8 cellular contexts compared by ENCODE assay signal in the genomic region with DNA sequence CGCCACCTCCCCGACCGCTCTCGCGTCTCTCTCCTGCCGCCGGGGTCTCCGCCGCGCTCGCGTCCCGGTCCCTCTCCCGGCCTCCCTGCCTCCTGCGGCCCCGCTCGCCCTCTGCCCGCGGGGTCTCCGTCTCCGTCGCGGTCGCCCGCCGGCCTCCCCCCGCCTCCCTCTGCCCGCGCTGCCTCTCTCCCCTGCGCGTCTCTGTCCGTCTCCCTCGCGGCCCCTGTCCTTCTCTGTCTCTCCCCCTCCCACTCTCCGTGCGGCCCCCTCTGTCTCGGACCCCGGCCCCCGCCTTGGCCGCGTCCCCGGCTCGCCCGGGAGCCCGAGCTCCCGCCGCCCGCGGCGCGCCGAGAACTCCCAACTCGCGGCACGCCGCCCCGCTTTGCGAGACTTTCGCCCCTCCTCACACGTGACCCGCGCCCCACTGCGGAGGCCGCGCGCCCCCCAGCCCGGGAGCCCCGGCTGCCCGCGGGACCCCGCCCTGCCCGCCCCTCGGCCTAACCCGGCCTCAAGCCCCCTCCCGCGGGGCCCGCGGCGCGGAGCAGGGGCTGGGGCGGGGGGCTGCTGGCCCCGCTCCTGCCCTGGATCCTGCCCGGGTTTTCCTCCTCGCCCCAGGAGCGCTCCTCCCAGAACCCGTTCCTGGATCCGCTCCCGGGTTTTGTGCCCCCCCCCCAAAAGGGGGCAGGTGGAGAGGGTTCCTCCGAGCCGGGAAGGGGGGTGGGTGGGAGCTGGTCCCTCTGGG. TPM values are rescaled to one million over a fixed set of nuclear protein-coding genes. Genes with fewer than 3 reads are reported as not detected.
A peak's percentile ranks its signal among the peaks of the same experiment; 100 is the strongest.
DNase-seq lines count a peak whose midpoint lies in the region; ATAC-seq and TF ChIP-seq lines count a peak whose summit lies in the region.

No MANE protein-coding gene starts in this region.

- 0 to 3% methylated on average over 2 to 85 of the region's 90 CpGs for WGBS in GM23248 (ENCODE audit: low coverage in 1 of 2, low lambda C conversion rate in 2 of 2, missing lambda C conversion rate in 2 of 2), 2 experiments
- 1 to 2% (median 1%) methylated on average over 49 to 90 of the region's 90 CpGs for WGBS in psoas muscle, 3 donors

- peaks cover 66% of the 10 kb centered on the region for H3K27me3 ChIP-seq in GM23248 (replicated peaks; ENCODE audit: insufficient read depth)
- peaks cover 4% of the 10 kb centered on the region; the same call in 1 of the 2 replicates for H3K27me3 ChIP-seq in OCI-LY1 (ENCODE audit: insufficient read depth, low read length)
- H3K27me3 ChIP-seq in psoas muscle (ENCODE audit: insufficient read depth in 3 of 3, low read length in 2 of 3), result peaks cover 0 to 91% (median 19%) of the 10 kb centered on the region in 3 donors

- H3K36me3 ChIP-seq in GM23248 (ENCODE audit: low read depth), result no peaks in the 10 kb centered on the region
- no peaks in the 10 kb centered on the region for H3K36me3 ChIP-seq in OCI-LY1 (ENCODE audit: insufficient read depth, low read length)
- H3K36me3 ChIP-seq in psoas muscle (ENCODE audit: insufficient read depth in 1 of 2, low read depth in 1 of 2), result no peaks in the 10 kb centered on the region

- TF ChIP-seq CTCF in OCI-LY1 (IDR thresholded peaks at IDR 0.05; ENCODE audit: low read length) (no peak), epithelial cell of esophagus (IDR thresholded peaks at IDR 0.05; ENCODE audit: insufficient read depth, low read depth, low read length, missing control alignments) (no peak), psoas muscle (IDR thresholded peaks at IDR 0.05) (no peak)

- H3F3A ChIP-seq in GM23248 (ENCODE audit: insufficient read depth) (no peaks in the 10 kb centered on the region), OCI-LY1 (ENCODE audit: insufficient read depth, low read length) (no peaks in the 10 kb centered on the region)

- H3K79me2 ChIP-seq in GM23248 (ENCODE audit: insufficient read depth) (no peaks in the 10 kb centered on the region), OCI-LY1 (ENCODE audit: insufficient read depth, low read length) (no peaks in the 10 kb centered on the region)

- no peaks in the 10 kb centered on the region for H3K9me2 ChIP-seq in GM23248 (ENCODE audit: insufficient read depth)
- no peaks in the 10 kb centered on the region for H3K9me2 ChIP-seq in OCI-LY1 (ENCODE audit: low read depth, low read length)

- H3K9ac ChIP-seq in GM23248, result no peak overlapping the region
- no peak overlapping the region for H3K9ac ChIP-seq in OCI-LY1 (ENCODE audit: low read length)

- no peaks in the 10 kb centered on the region for H4K20me1 ChIP-seq in GM23248 (ENCODE audit: insufficient read depth)
- H4K20me1 ChIP-seq in OCI-LY1 (ENCODE audit: insufficient read depth, low read length), result no peaks in the 10 kb centered on the region

- no peak for ATAC-seq in psoas muscle
- ATAC-seq in HG02623 (IDR thresholded peaks at IDR 0.05; ENCODE audit: unreplicated experiment), result no peak
- no peak for ATAC-seq in GM21737 (IDR thresholded peaks at IDR 0.05; ENCODE audit: unreplicated experiment)

- H3K27ac ChIP-seq in GM23248 (no peak overlapping the region), OCI-LY1 (ENCODE audit: low read depth, low read length, poor library complexity, severe bottlenecking) (no peak overlapping the region), psoas muscle (no peak overlapping the region)

- DNase-seq in GM23248 (no peak), epithelial cell of esophagus (ENCODE audit: low read depth) (peak; percentile 47), psoas muscle (no peak), SHP77 (lab: John Stamatoyannopoulos, UW) (no peak), cerebellar cortex (ENCODE audit: low spot score) (no peak)

- H3K9me3 ChIP-seq in GM23248 (ENCODE audit: low read depth) (no peaks in the 10 kb centered on the region), OCI-LY1 (ENCODE audit: low read length) (no peaks in the 10 kb centered on the region), psoas muscle (no peaks in the 10 kb centered on the region)

- in situ Hi-C loops in GM23248 (cut with MboI), result no loop called here

- H2AFZ ChIP-seq in GM23248 (peak overlapping the region; percentile 45; the same call in 1 of the 2 replicates), OCI-LY1 (ENCODE audit: low read length) (no peak overlapping the region)

- intact Hi-C loops in psoas muscle (cut with DNase I), result loop anchor here in 1 of 2 donors (5.0 kb wide), 1 partner anchor 43 kb away; no protein-coding TSS in a partner anchor

- H3K4me3 ChIP-seq in GM23248, result peak overlapping the region; percentile 42; the same call in 1 of the 2 replicates
- H3K4me3 ChIP-seq in OCI-LY1 (ENCODE audit: low read depth, low read length, poor library complexity, severe bottlenecking), result peak overlapping the region; percentile 40
- peak overlapping the region; percentile 14 for H3K4me3 ChIP-seq in epithelial cell of esophagus (ENCODE audit: low read length)
- H3K4me3 ChIP-seq in psoas muscle, result peak overlapping the region; percentile 56

- H3K4me2 ChIP-seq in GM23248 (ENCODE audit: unreplicated experiment) (peak overlapping the region; percentile 28), OCI-LY1 (ENCODE audit: low read length) (peak overlapping the region; percentile 34; the same call in 1 of the 2 replicates)

- H3K4me1 ChIP-seq in GM23248 (ENCODE audit: insufficient read depth) (no peaks in the 10 kb centered on the region), OCI-LY1 (ENCODE audit: insufficient read depth, low read length, severe bottlenecking) (no peaks in the 10 kb centered on the region), psoas muscle (no peaks in the 10 kb centered on the region)

RNA-seq across cellular contexts. Expression of a gene that starts 0.7 kb away (rescaled TPM):
- total RNA-seq in GM23248 (2014; rRNA removed; shearing (Covaris generic)), result not detected in 2 replicates
- polyA plus RNA-seq in GM23248 (2016; fragmentation: Nextera tagmentation; extraction: Ambion mirVana) (not detected in 2 replicates), psoas muscle (under 1 TPM in 1 of 3 donors, not detected in 2; 0.01 TPM)
- not detected for total RNA-seq in psoas muscle

RNA-seq across cellular contexts. Expression of a gene that starts 12.2 kb away (rescaled TPM):
- 191 and 197 TPM in 2 replicates for total RNA-seq in GM23248 (2014; rRNA removed; shearing (Covaris generic))
- polyA plus RNA-seq in GM23248 (2016; fragmentation: Nextera tagmentation; extraction: Ambion mirVana) (326 and 335 TPM in 2 replicates), psoas muscle (1 to 10 TPM in 1 of 3 donors, under 1 TPM in 2; 0.53 to 1.1 (median 0.75) TPM)
- 1 to 10 TPM in 2 of 4 donors, under 1 TPM in 2; 0.80 to 1.9 (median 1.2) TPM for total RNA-seq in psoas muscle

RNA-seq across cellular contexts. Expression of a gene that starts 50.4 kb away (rescaled TPM):
- total RNA-seq in GM23248 (2014; rRNA removed; shearing (Covaris generic)), result 312 and 370 TPM in 2 replicates
- polyA plus RNA-seq in GM23248 (2016; fragmentation: Nextera tagmentation; extraction: Ambion mirVana) (28.5 and 30.1 TPM in 2 replicates), psoas muscle (10 to 100 TPM; 41.4 to 87.7 (median 49.5) TPM)
- total RNA-seq in psoas muscle, result 100 to 1,000 TPM; 127 to 173 (median 150) TPM

Comparison
In these comparisons a context has a peak if more than half of its experiments do, and no peak if none do; other contexts are left out.
1. RNA of a gene that starts 12.2 kb away (total RNA-seq): 191 to 197 TPM in GM23248; 0.80 to 1.9 TPM in psoas muscle; every median in the first group is over 10 times any median in the second.
2. Peak in every context shown above with its lines, with median percentiles within 50 percentile points of each other: H3K4me3 ChIP-seq.